In genomic region chr6:85678000-85678601, GRCh38 we compare ENCODE assay signal across 7 cellular contexts. TPM values are rescaled to one million over a fixed set of nuclear protein-coding genes. Genes with fewer than 3 reads are reported as not detected.
DNase-seq lines count a peak whose midpoint lies in the region; ATAC-seq and TF ChIP-seq lines count a peak whose summit lies in the region.

No MANE protein-coding gene starts in this region.

- H3K4me2 ChIP-seq in SK-N-SH (peak overlapping the region; percentile 82), parathyroid adenoma (ENCODE audit: low read length) (peak overlapping the region; percentile 82)

- H3K36me3 ChIP-seq in HEK293 (ENCODE audit: control insufficient read depth in 2 of 2, insufficient read depth in 1 of 2, low read length in 2 of 2), result peaks cover 0 to 35% of the 10 kb centered on the region in 2 experiments; a peak in 1 of 3 replicates
- H3K36me3 ChIP-seq in SK-N-SH (replicated peaks in 1 of 2; ENCODE audit: control insufficient read depth in 1 of 2, insufficient read depth in 2 of 2, low read length in 1 of 2), result peaks cover 32 to 42% of the 10 kb centered on the region in 2 experiments
- no peaks in the 10 kb centered on the region for H3K36me3 ChIP-seq in parathyroid adenoma (ENCODE audit: control insufficient read depth, insufficient read depth, low read length)

- TF ChIP-seq RAD21 in SK-N-SH (IDR thresholded peaks at IDR 0.05; ENCODE audit: low read length), result no peak

- no peak for ATAC-seq in GM18505 (IDR thresholded peaks at IDR 0.05; ENCODE audit: unreplicated experiment)
- no peak for ATAC-seq in HG02798 (IDR thresholded peaks at IDR 0.05; ENCODE audit: poor library complexity, unreplicated experiment)
- ATAC-seq in HG03521 (IDR thresholded peaks at IDR 0.05; ENCODE audit: unreplicated experiment), result no peak

- H3K9me2 ChIP-seq in SK-N-SH, result no peaks in the 10 kb centered on the region

- peaks cover 44% of the 10 kb centered on the region for H4K20me1 ChIP-seq in SK-N-SH (ENCODE audit: insufficient read depth)

- H3K4me3 ChIP-seq in HEK293 (ENCODE audit: low read depth, low read length) (peak overlapping the region; percentile 85), SK-N-SH (ENCODE audit: low read depth in 2 of 2, low read length in 1 of 2) (peak overlapping the region; percentile 78 to 96), fibroblast of villous mesenchyme (ENCODE audit: low read depth, low read length) (peak overlapping the region; percentile 96), parathyroid adenoma (ENCODE audit: low read depth, low read length) (peak overlapping the region; percentile 98)

- H3K79me2 ChIP-seq in SK-N-SH (ENCODE audit: insufficient read depth) (peaks cover 83% of the 10 kb centered on the region), parathyroid adenoma (peaks cover 7% of the 10 kb centered on the region)

- WGBS in SK-N-SH (ENCODE audit: low lambda C conversion rate), result under 1% methylated on average over 33 of the region's 34 CpGs

- peaks cover 43% of the 10 kb centered on the region for H3F3A ChIP-seq in SK-N-SH (replicated peaks; ENCODE audit: insufficient read depth)

- CTCF ChIA-PET in HEK293 (lab: Yijun Ruan, JAX), result interaction anchor here (0.6 to 2.9 kb wide), 19 partner anchors 8 to 1120 kb away, joined by 3 to 13 read pairs (median 4); partner anchors contain the start of gene SYNCRIP
- CTCF ChIA-PET in SK-N-SH (lab: Yijun Ruan, JAX), result interaction anchor here (0.6 to 1.8 kb wide), 15 partner anchors 33 to 1263 kb away, joined by 3 to 8 read pairs (median 3); partner anchors contain the start of genes SNX14 and SYNCRIP

- no peak for TF ChIP-seq EP300 in SK-N-SH (IDR thresholded peaks at IDR 0.05; ENCODE audit: borderline replicate concordance in 1 of 2, low read depth in 1 of 2, low read length in 1 of 2)

- H3K27me3 ChIP-seq in SK-N-SH (ENCODE audit: insufficient read depth), result no peaks in the 10 kb centered on the region
- H3K27me3 ChIP-seq in parathyroid adenoma (ENCODE audit: control insufficient read depth, insufficient read depth, low read length), result no peaks in the 10 kb centered on the region

- TF ChIP-seq CTCF in HEK293 (tag by site-specific recombination; IDR thresholded peaks at IDR 0.05), result peak; percentile 40; the same call in 1 of the 2 replicates
- no peak for TF ChIP-seq CTCF in SK-N-SH (IDR thresholded peaks at IDR 0.05)
- TF ChIP-seq CTCF in fibroblast of villous mesenchyme (IDR thresholded peaks at IDR 0.05; ENCODE audit: insufficient read depth, low read depth, low read length), result no peak
- TF ChIP-seq CTCF in parathyroid adenoma (IDR thresholded peaks at IDR 0.05), result no peak

- H2AFZ ChIP-seq in SK-N-SH (ENCODE audit: low read depth) (no peak overlapping the region), parathyroid adenoma (peak overlapping the region; percentile 89)

- TF ChIP-seq POLR2A in GM18505 (IDR thresholded peaks at IDR 0.05; ENCODE audit: borderline replicate concordance, extremely low read depth, insufficient read depth, insufficient read length), result no peak

- DNase-seq in SK-N-SH (no peak), fibroblast of villous mesenchyme (ENCODE audit: low read depth) (no peak)

- H3K4me1 ChIP-seq in HEK293 (ENCODE audit: control insufficient read depth, insufficient read depth, low read length) (0 out of 2 replicates have a peak, but pooled peaks cover 7% of the 10 kb centered on the region), SK-N-SH (ENCODE audit: control insufficient read depth in 1 of 2, insufficient read depth in 2 of 2, low read depth in 1 of 2, low read length in 1 of 2) (peaks cover 6 to 10% of the 10 kb centered on the region in 2 experiments; a peak in 3 of 4 replicates), parathyroid adenoma (no peaks in the 10 kb centered on the region)

- POLR2A ChIA-PET in HEK293 (lab: Yijun Ruan, JAX) (interaction anchor here (0.6 to 5.8 kb wide), 61 partner anchors 8 to 1819 kb away, joined by 3 to 510 read pairs (median 5); partner anchors contain the start of genes CYB5R4, NT5E, SNX14 and SYNCRIP), SK-N-SH (lab: Yijun Ruan, JAX) (interaction anchor here (0.6 to 3.9 kb wide), 16 partner anchors 8 to 1437 kb away, joined by 3 to 149 read pairs (median 6); partner anchors contain the start of genes HTR1E, SNX14 and SYNCRIP)

- H3K9me3 ChIP-seq in HEK293 (ENCODE audit: control insufficient read depth, insufficient read depth, low read depth, low read length) (no peaks in the 10 kb centered on the region), SK-N-SH (no peaks in the 10 kb centered on the region), parathyroid adenoma (ENCODE audit: control insufficient read depth, low read length) (no peaks in the 10 kb centered on the region)

- H3K9ac ChIP-seq in SK-N-SH, result peak overlapping the region; percentile 98
- H3K9ac ChIP-seq in parathyroid adenoma, result peak overlapping the region; percentile 9

- H3K27ac ChIP-seq in HEK293 (ENCODE audit: extremely low read depth, low read depth, low read length), result peak overlapping the region; percentile 44; the same call in 1 of the 2 replicates
- H3K27ac ChIP-seq in SK-N-SH (ENCODE audit: low read depth in 2 of 2, low read length in 1 of 2), result peak overlapping the region; percentile 71
- H3K27ac ChIP-seq in parathyroid adenoma, result peak overlapping the region; percentile 88

TF ChIP-seq in HEK293, 187 proteins besides CTCF, POLR2A, EP300 and RAD21 (continues in another document):
- TF ChIP-seq ZNF558 (tag by site-specific recombination; IDR thresholded peaks at IDR 0.05) (no peak), ZFP37 (tag by site-specific recombination; IDR thresholded peaks at IDR 0.05) (peak; percentile 69; the same call in 1 of the 2 replicates), ZNF654 (tag by site-specific recombination; IDR thresholded peaks at IDR 0.05; ENCODE audit: low read depth) (no peak), ZNF341 (tag by site-specific recombination; IDR thresholded peaks at IDR 0.05; ENCODE audit: low read depth) (no peak), BCL6B (tag by site-specific recombination; IDR thresholded peaks at IDR 0.05) (no peak)
- TF ChIP-seq, protein P1, sequence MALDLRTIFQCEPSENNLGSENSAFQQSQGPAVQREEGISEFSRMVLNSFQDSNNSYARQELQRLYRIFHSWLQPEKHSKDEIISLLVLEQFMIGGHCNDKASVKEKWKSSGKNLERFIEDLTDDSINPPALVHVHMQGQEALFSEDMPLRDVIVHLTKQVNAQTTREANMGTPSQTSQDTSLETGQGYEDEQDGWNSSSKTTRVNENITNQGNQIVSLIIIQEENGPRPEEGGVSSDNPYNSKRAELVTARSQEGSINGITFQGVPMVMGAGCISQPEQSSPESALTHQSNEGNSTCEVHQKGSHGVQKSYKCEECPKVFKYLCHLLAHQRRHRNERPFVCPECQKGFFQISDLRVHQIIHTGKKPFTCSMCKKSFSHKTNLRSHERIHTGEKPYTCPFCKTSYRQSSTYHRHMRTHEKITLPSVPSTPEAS (tag by site-specific recombination; IDR thresholded peaks at IDR 0.05), result 0 out of 2 replicates have a peak, but pooled peaks have one; percentile 18

TF ChIP-seq in SK-N-SH, 30 proteins besides CTCF, POLR2A, EP300 and RAD21 (continues in another document):
- TF ChIP-seq YY1 (IDR thresholded peaks at IDR 0.05; ENCODE audit: low read depth), result peak; percentile 74; the same call in 1 of the 2 replicates
- 0 out of 2 replicates have a peak, but pooled peaks have one; percentile 29 for TF ChIP-seq TAF1 (IDR thresholded peaks at IDR 0.05; ENCODE audit: borderline replicate concordance, low read depth, low read length)
- no peak for TF ChIP-seq REST (IDR thresholded peaks at IDR 0.05; ENCODE audit: low read depth, low read length)
- TF ChIP-seq RCOR1 (IDR thresholded peaks at IDR 0.05; ENCODE audit: low read length), result no peak
- TF ChIP-seq ELF1 (IDR thresholded peaks at IDR 0.05), result no peak
- TF ChIP-seq, protein P2, sequence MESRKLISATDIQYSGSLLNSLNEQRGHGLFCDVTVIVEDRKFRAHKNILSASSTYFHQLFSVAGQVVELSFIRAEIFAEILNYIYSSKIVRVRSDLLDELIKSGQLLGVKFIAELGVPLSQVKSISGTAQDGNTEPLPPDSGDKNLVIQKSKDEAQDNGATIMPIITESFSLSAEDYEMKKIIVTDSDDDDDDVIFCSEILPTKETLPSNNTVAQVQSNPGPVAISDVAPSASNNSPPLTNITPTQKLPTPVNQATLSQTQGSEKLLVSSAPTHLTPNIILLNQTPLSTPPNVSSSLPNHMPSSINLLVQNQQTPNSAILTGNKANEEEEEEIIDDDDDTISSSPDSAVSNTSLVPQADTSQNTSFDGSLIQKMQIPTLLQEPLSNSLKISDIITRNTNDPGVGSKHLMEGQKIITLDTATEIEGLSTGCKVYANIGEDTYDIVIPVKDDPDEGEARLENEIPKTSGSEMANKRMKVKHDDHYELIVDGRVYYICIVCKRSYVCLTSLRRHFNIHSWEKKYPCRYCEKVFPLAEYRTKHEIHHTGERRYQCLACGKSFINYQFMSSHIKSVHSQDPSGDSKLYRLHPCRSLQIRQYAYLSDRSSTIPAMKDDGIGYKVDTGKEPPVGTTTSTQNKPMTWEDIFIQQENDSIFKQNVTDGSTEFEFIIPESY (IDR thresholded peaks at IDR 0.05; ENCODE audit: borderline replicate concordance, low read depth), result no peak

RNA-seq across cellular contexts. Expression of gene SYNCRIP, which starts 35.4 kb away (rescaled TPM):
- 15.9 and 17.8 TPM in 2 replicates for polyA plus RNA-seq in SK-N-SH (2012; rRNA removed)
- polyA plus RNA-seq in SK-N-SH (2012; cell fraction: cytosol; rRNA removed), result 30.8 and 46.3 TPM in 2 replicates
- 9.6 and 18.8 TPM in 2 replicates for polyA plus RNA-seq in SK-N-SH (2012; cell fraction: nucleus; rRNA removed)
- total RNA-seq in fibroblast of villous mesenchyme, result 56.7 and 68.7 TPM in 2 replicates

Comparison
In these comparisons a context has a peak if more than half of its experiments do, and no peak if none do; other contexts are left out.
1. Of the 4 proteins assayed by ChIP-seq in both HEK293 and SK-N-SH: peak only in HEK293: CTCF and REST; only in SK-N-SH: YY1; in both: none; in neither: 1.